In genomic region chr5:89277791-89278190, GRCh38 we compare ENCODE assay signal across 18 cellular contexts.
DNase-seq lines count a peak whose midpoint lies in the region; ATAC-seq, FAIRE-seq and TF ChIP-seq lines count a peak whose summit lies in the region.
"Had no signal": no experiment of that assay in that cellular context is flagged by ENCODE, and none has a peak within 500 bp of the region (broad histone marks: within the 10 kb centered on the region; RNA-seq: fewer than 3 reads in every experiment).

No MANE protein-coding gene starts in this region.

- H3K9me3 ChIP-seq in SK-N-SH: no peaks in the 10 kb centered on the region
- no peaks in the 10 kb centered on the region for H3K9me3 ChIP-seq in gastroesophageal sphincter
- H3K9me3 ChIP-seq in body of pancreas: no peaks in the 10 kb centered on the region
- H3K9me3 ChIP-seq: heart left ventricle, uterus had no signal

- POLR2A ChIA-PET in SK-N-SH (lab: Yijun Ruan, JAX): no interaction called here

- H4K20me1 ChIP-seq in SK-N-SH (ENCODE audit: insufficient read depth): no peaks in the 10 kb centered on the region

- H2AFZ ChIP-seq in SK-N-SH (ENCODE audit: low read depth): no peak overlapping the region

- intact Hi-C loops in body of pancreas (cut with DNase I): no loop called here

- no peak for ATAC-seq in gastroesophageal sphincter
- no peak for ATAC-seq in body of pancreas
- ATAC-seq: heart left ventricle had no signal

- no peaks in the 10 kb centered on the region for H3K9me2 ChIP-seq in SK-N-SH

- H3K9ac ChIP-seq in SK-N-SH: no peak overlapping the region

- WGBS in SK-N-SH (ENCODE audit: low lambda C conversion rate): 62% methylated on average over 5 of the region's 5 CpGs
- WGBS in gastroesophageal sphincter (ENCODE audit: low coverage in 1 of 2), 2 donors: 93 to 94% methylated on average over 5 of the region's 5 CpGs
- 92 to 94% methylated on average over 5 of the region's 5 CpGs for WGBS in body of pancreas, 2 donors

- H3K36me3 ChIP-seq in SK-N-SH (replicated peaks in 1 of 2; ENCODE audit: control insufficient read depth in 1 of 2, insufficient read depth in 2 of 2, low read length in 1 of 2): no peaks in the 10 kb centered on the region
- H3K36me3 ChIP-seq in gastroesophageal sphincter: no peaks in the 10 kb centered on the region
- no peaks in the 10 kb centered on the region for H3K36me3 ChIP-seq in body of pancreas (replicated peaks in 1 of 2; ENCODE audit: insufficient read depth in 1 of 2, low read depth in 2 of 2)
- H3K36me3 ChIP-seq: heart left ventricle, uterus had no signal

- H3K27me3 ChIP-seq in SK-N-SH (ENCODE audit: insufficient read depth) (no peaks in the 10 kb centered on the region), gastroesophageal sphincter (no peaks in the 10 kb centered on the region), body of pancreas (no peaks in the 10 kb centered on the region)
- H3K27me3 ChIP-seq: heart left ventricle, uterus had no signal

- FAIRE-seq in urothelium cell line (lab: Jason Lieb, UNC): no peak

- no peak for TF ChIP-seq CTCF in SK-N-SH (IDR thresholded peaks at IDR 0.05)
- TF ChIP-seq CTCF in gastroesophageal sphincter (IDR thresholded peaks at IDR 0.05): no peak
- TF ChIP-seq CTCF in body of pancreas (IDR thresholded peaks at IDR 0.05): no peak

- no peak overlapping the region for H3K4me2 ChIP-seq in SK-N-SH

- DNase-seq in HCEC 1CT (peak; percentile 81), SK-N-SH (no peak), fibroblast of peridontal ligament (ENCODE audit: extremely low read depth) (peak; percentile 60), urothelium cell line (ENCODE audit: low spot score) (peak; percentile 29), NCI-H2107 (lab: John Stamatoyannopoulos, UW) (no peak), body of pancreas (no peak)
- DNase-seq: activated CD4-positive, alpha-beta T cell treated with anti-CD3 and anti-CD28 coated beads for 48 hours; CD4-positive, CD25-positive, alpha-beta regulatory T cell; central memory CD4-positive, alpha-beta T cell; heart left ventricle; islet precursor cell; midbrain; NCI-H2029; NCI-H774; occipital lobe; stimulated activated naive CD4-positive, alpha-beta T cell; uterus had no signal

- TF ChIP-seq POLR2A in gastroesophageal sphincter (IDR thresholded peaks at IDR 0.05) (no peak), body of pancreas (IDR thresholded peaks at IDR 0.05) (no peak)

- H3K27ac ChIP-seq in SK-N-SH (ENCODE audit: low read depth in 2 of 2, low read length in 1 of 2) (peak overlapping the region in 1 of 2 experiments; percentile 41; a peak in 2 of 4 replicates), gastroesophageal sphincter (no peak overlapping the region), body of pancreas (no peak overlapping the region)
- H3K27ac ChIP-seq: heart left ventricle, uterus had no signal

- H3K4me3 ChIP-seq in SK-N-SH (ENCODE audit: low read depth in 2 of 2, low read length in 1 of 2) (no peak overlapping the region), gastroesophageal sphincter (no peak overlapping the region), body of pancreas (no peak overlapping the region)
- H3K4me3 ChIP-seq: heart left ventricle, uterus had no signal

- peaks cover 16% of the 10 kb centered on the region for H3F3A ChIP-seq in SK-N-SH (replicated peaks; ENCODE audit: insufficient read depth)

- no peak for TF ChIP-seq RAD21 in SK-N-SH (IDR thresholded peaks at IDR 0.05; ENCODE audit: low read length)

- CTCF ChIA-PET in SK-N-SH (lab: Yijun Ruan, JAX): no interaction called here

- H3K4me1 ChIP-seq in SK-N-SH (ENCODE audit: control insufficient read depth in 1 of 2, insufficient read depth in 2 of 2, low read depth in 1 of 2, low read length in 1 of 2) (peaks cover 0 to 4% of the 10 kb centered on the region in 2 experiments; a peak in 1 of 4 replicates), gastroesophageal sphincter (no peaks in the 10 kb centered on the region), body of pancreas (no peaks in the 10 kb centered on the region)
- H3K4me1 ChIP-seq: heart left ventricle, uterus had no signal

- TF ChIP-seq EP300 in SK-N-SH (IDR thresholded peaks at IDR 0.05; ENCODE audit: borderline replicate concordance in 1 of 2, low read depth in 1 of 2, low read length in 1 of 2): no peak
- no peak for TF ChIP-seq EP300 in gastroesophageal sphincter (IDR thresholded peaks at IDR 0.05)

- H3K79me2 ChIP-seq in SK-N-SH (ENCODE audit: insufficient read depth): no peaks in the 10 kb centered on the region

TF ChIP-seq in SK-N-SH, 30 proteins besides CTCF, POLR2A, EP300 and RAD21:
- TF ChIP-seq RFX5 (IDR thresholded peaks at IDR 0.05; ENCODE audit: low read length) (no peak), JUND (IDR thresholded peaks at IDR 0.05) (peak; percentile 34), GABPA (IDR thresholded peaks at IDR 0.05; ENCODE audit: low read depth) (no peak), SMC3 (IDR thresholded peaks at IDR 0.05; ENCODE audit: low read depth, low read length) (no peak), TCF12 (IDR thresholded peaks at IDR 0.05) (0 out of 2 replicates have a peak, but pooled peaks have one; percentile 8), MEF2A (IDR thresholded peaks at IDR 0.05; ENCODE audit: borderline replicate concordance, low read depth) (no peak), POLR2AphosphoS5 (IDR thresholded peaks at IDR 0.05; ENCODE audit: low read depth, low read length) (no peak), FOSL2 (IDR thresholded peaks at IDR 0.05; ENCODE audit: borderline replicate concordance, low read depth) (peak; percentile 46; the same call in 1 of the 2 replicates), CHD2 (IDR thresholded peaks at IDR 0.05; ENCODE audit: low read length, partially characterized antibody) (no peak), FOXJ3 (CRISPR knock-in tag; IDR thresholded peaks at IDR 0.05) (no peak), RXRA (IDR thresholded peaks at IDR 0.05; ENCODE audit: borderline replicate concordance, low read depth) (no peak), FOXM1 (IDR thresholded peaks at IDR 0.05; ENCODE audit: low read depth) (no peak), TEAD4 (IDR thresholded peaks at IDR 0.05; ENCODE audit: borderline replicate concordance, insufficient read depth) (no peak)
TF ChIP-seq in SK-N-SH: peak in this region for 3.

Comparison
In these comparisons a context has a peak if more than half of its experiments do, and no peak if none do; other contexts are left out.
1. DNase-seq: peak in HCEC 1CT (single experiment), fibroblast of peridontal ligament (single experiment) and urothelium cell line (single experiment); none in SK-N-SH (single experiment), NCI-H2107 (single experiment) and body of pancreas (0 of 4).